In genomic region chr11:66636411-66636810, GRCh38 we compare ENCODE assay signal across 1 cellular context.
TF ChIP-seq lines count a peak whose summit lies in the region.

No MANE protein-coding gene starts in this region.

TF ChIP-seq in HCT116, 20 proteins besides CTCF, POLR2A, EP300 and RAD21:
- TF ChIP-seq TCF7L2 (IDR thresholded peaks at IDR 0.05; ENCODE audit: borderline replicate concordance, extremely low read depth, insufficient read depth, insufficient read length) (no peak), SIN3A (IDR thresholded peaks at IDR 0.05; ENCODE audit: low read depth) (no peak), ATF3 (IDR thresholded peaks at IDR 0.05) (no peak), EZH2 (IDR thresholded peaks at IDR 0.05) (no peak), CEBPB (IDR thresholded peaks at IDR 0.05; ENCODE audit: low read depth) (no peak), JUND (IDR thresholded peaks at IDR 0.05) (no peak), ZNF274 (IDR thresholded peaks at IDR 0.05; ENCODE audit: low read depth, low read length) (no peak), ZBTB33 (IDR thresholded peaks at IDR 0.05; ENCODE audit: extremely low read depth, insufficient replicate concordance, low read length) (no peak), SRF (IDR thresholded peaks at IDR 0.05; ENCODE audit: low read depth) (no peak), FOSL1 (IDR thresholded peaks at IDR 0.05; ENCODE audit: low read depth) (no peak), SP1 (IDR thresholded peaks at IDR 0.05; ENCODE audit: low read depth) (no peak), CBX3 (IDR thresholded peaks at IDR 0.05; ENCODE audit: low read depth) (no peak), EGR1 (IDR thresholded peaks at IDR 0.05; ENCODE audit: low read depth) (no peak), YY1 (IDR thresholded peaks at IDR 0.05; ENCODE audit: extremely low read depth, insufficient replicate concordance, low read depth, low read length) (no peak), ELF1 (IDR thresholded peaks at IDR 0.05; ENCODE audit: borderline replicate concordance, low read depth) (no peak), ZFX (IDR thresholded peaks at IDR 0.05) (no peak), MAX (IDR thresholded peaks at IDR 0.05) (no peak), REST (IDR thresholded peaks at IDR 0.05; ENCODE audit: low read depth) (no peak), POLR2AphosphoS5 (IDR thresholded peaks at IDR 0.05; ENCODE audit: low read depth, low read length) (no peak), EZH2phosphoT487 (IDR thresholded peaks at IDR 0.05; ENCODE audit: borderline replicate concordance) (no peak)
